Comparison of ENCODE assay signal across 13 cellular contexts in genomic region chr3:4827767-4828166, GRCh38.
DNase-seq lines count a peak whose midpoint lies in the region; ATAC-seq and TF ChIP-seq lines count a peak whose summit lies in the region.
"Had no signal": no experiment of that assay in that cellular context is flagged by ENCODE, and none has a peak within 500 bp of the region (broad histone marks: within the 10 kb centered on the region; RNA-seq: fewer than 3 reads in every experiment).

No MANE protein-coding gene starts in this region.

- peaks cover 2 to 4% of the 10 kb centered on the region in 2 donors for H3K9me3 Mint-ChIP-seq in activated T-cell treated with anti-CD3 and anti-CD28 coated beads, Interleukin-2, amount 50 U/mL, for 72 hours
- no peaks in the 10 kb centered on the region for H3K9me3 Mint-ChIP-seq in activated T-cell treated with anti-CD3 and anti-CD28 coated beads, Interleukin-2, amount 50 U/mL, for 4 hours
- H3K9me3 Mint-ChIP-seq in activated CD4-positive, alpha-beta memory T cell treated with anti-CD3 and anti-CD28 coated beads for 36 hours = no peaks in the 10 kb centered on the region

- no peak overlapping the region for H3K9ac ChIP-seq in subcutaneous abdominal adipose tissue (ENCODE audit: low read length in 5 of 5)

- no peak for TF ChIP-seq POLR2A in gastroesophageal sphincter (IDR thresholded peaks at IDR 0.05)

- H3K4me3 ChIP-seq in gastroesophageal sphincter = no peak overlapping the region
- H3K4me3 ChIP-seq in subcutaneous abdominal adipose tissue (ENCODE audit: low read depth in 1 of 5, low read length in 5 of 5) = no peak overlapping the region
- H3K4me3 ChIP-seq: adrenal gland, HAP-1 had no signal

- peaks cover 100% of the 10 kb centered on the region for H3K4me1 Mint-ChIP-seq in activated T-cell treated with anti-CD3 and anti-CD28 coated beads, Interleukin-2, amount 50 U/mL, for 72 hours (ENCODE audit: low read depth)
- peaks cover 92% of the 10 kb centered on the region for H3K4me1 Mint-ChIP-seq in activated T-cell treated with anti-CD3 and anti-CD28 coated beads, Interleukin-2, amount 50 U/mL, for 4 hours (ENCODE audit: low read depth)
- H3K4me1 Mint-ChIP-seq in activated CD4-positive, alpha-beta memory T cell treated with anti-CD3 and anti-CD28 coated beads for 36 hours (ENCODE audit: low read depth) = peaks cover 92% of the 10 kb centered on the region

- H3K36me3 ChIP-seq in gastroesophageal sphincter (peaks cover 0 to 39% of the 10 kb centered on the region in 2 donors), subcutaneous abdominal adipose tissue (ENCODE audit: control insufficient read depth in 5 of 5, insufficient read depth in 5 of 5, low read length in 5 of 5) (peaks cover 0 to 3% (median 0%) of the 10 kb centered on the region in 5 donors)
- H3K36me3 ChIP-seq: adrenal gland, HAP-1, WERI-Rb-1 had no signal

- H3K27me3 ChIP-seq in gastroesophageal sphincter = no peaks in the 10 kb centered on the region
- H3K27me3 ChIP-seq in subcutaneous abdominal adipose tissue (ENCODE audit: control insufficient read depth in 5 of 5, insufficient read depth in 4 of 5, low read length in 5 of 5) = no peaks in the 10 kb centered on the region
- H3K27me3 ChIP-seq: adrenal gland had no signal

- peak overlapping the region; percentile 25 to 84 (median 74) for H3K27ac ChIP-seq in gastroesophageal sphincter
- peak overlapping the region; percentile 13 for H3K27ac ChIP-seq in subcutaneous abdominal adipose tissue (ENCODE audit: low read depth, low read length)
- H3K27ac ChIP-seq: WERI-Rb-1 had no signal

- H3K4me3 Mint-ChIP-seq in activated T-cell treated with anti-CD3 and anti-CD28 coated beads, Interleukin-2, amount 50 U/mL, for 72 hours = peak overlapping the region; percentile 27 to 87
- H3K4me3 Mint-ChIP-seq in activated T-cell treated with anti-CD3 and anti-CD28 coated beads, Interleukin-2, amount 50 U/mL, for 4 hours = no peak overlapping the region
- H3K4me3 Mint-ChIP-seq in activated CD4-positive, alpha-beta memory T cell treated with anti-CD3 and anti-CD28 coated beads for 36 hours = no peak overlapping the region

- POLR2A ChIA-PET in activated CD4-positive, alpha-beta memory T cell treated with anti-CD3 and anti-CD28 coated beads for 36 hours (lab: Charles Lee) = interaction anchor here (0.9 to 8.7 kb wide), 3 partner anchors 14 to 150 kb away, joined by 4 to 83 read pairs (median 9); partner anchors contain the start of gene BHLHE40

- no peaks in the 10 kb centered on the region for H3K27me3 Mint-ChIP-seq in activated T-cell treated with anti-CD3 and anti-CD28 coated beads, Interleukin-2, amount 50 U/mL, for 72 hours (ENCODE audit: low read depth)
- H3K27me3 Mint-ChIP-seq in activated T-cell treated with anti-CD3 and anti-CD28 coated beads, Interleukin-2, amount 50 U/mL, for 4 hours (ENCODE audit: low read depth) = no peaks in the 10 kb centered on the region
- no peaks in the 10 kb centered on the region for H3K27me3 Mint-ChIP-seq in activated CD4-positive, alpha-beta memory T cell treated with anti-CD3 and anti-CD28 coated beads for 36 hours

- no peak for TF ChIP-seq EP300 in gastroesophageal sphincter (IDR thresholded peaks at IDR 0.05)

- peaks cover 38 to 52% of the 10 kb centered on the region in 2 donors for H3K36me3 Mint-ChIP-seq in activated T-cell treated with anti-CD3 and anti-CD28 coated beads, Interleukin-2, amount 50 U/mL, for 72 hours (ENCODE audit: insufficient read depth in 2 of 2)
- peaks cover 33% of the 10 kb centered on the region for H3K36me3 Mint-ChIP-seq in activated T-cell treated with anti-CD3 and anti-CD28 coated beads, Interleukin-2, amount 50 U/mL, for 4 hours (ENCODE audit: insufficient read depth)
- H3K36me3 Mint-ChIP-seq in activated CD4-positive, alpha-beta memory T cell treated with anti-CD3 and anti-CD28 coated beads for 36 hours = peaks cover 38% of the 10 kb centered on the region

- TF ChIP-seq CTCF in gastroesophageal sphincter (IDR thresholded peaks at IDR 0.05) = no peak

- intact Hi-C loops in activated CD4-positive, alpha-beta memory T cell treated with anti-CD3 and anti-CD28 coated beads for 36 hours (cut with micrococcal nuclease) = loop anchor here (10.0 kb wide), 1 partner anchor 507 kb away; no protein-coding TSS in a partner anchor

- CTCF ChIA-PET in activated CD4-positive, alpha-beta memory T cell treated with anti-CD3 and anti-CD28 coated beads for 36 hours (lab: Charles Lee) = interaction anchor here (1.2 to 4.1 kb wide), 4 partner anchors 21 to 150 kb away, joined by 3 to 39 read pairs (median 5); partner anchors contain the start of gene BHLHE40

- ATAC-seq in activated T-cell treated with anti-CD3 and anti-CD28 coated beads, Interleukin-2, amount 50 U/mL, for 72 hours (replicated peaks in 1 of 2) = no peak
- ATAC-seq in activated T-cell treated with anti-CD3 and anti-CD28 coated beads, Interleukin-2, amount 50 U/mL, for 4 hours = no peak
- ATAC-seq in gastroesophageal sphincter (no peak), HG02571 (IDR thresholded peaks at IDR 0.05; ENCODE audit: unreplicated experiment) (no peak), GM21515 (IDR thresholded peaks at IDR 0.05; ENCODE audit: unreplicated experiment) (no peak), HG02759 (IDR thresholded peaks at IDR 0.05; ENCODE audit: unreplicated experiment) (no peak)

- H3K27ac Mint-ChIP-seq in activated T-cell treated with anti-CD3 and anti-CD28 coated beads, Interleukin-2, amount 50 U/mL, for 72 hours = peak overlapping the region; percentile 78
- peak overlapping the region; percentile 95 for H3K27ac Mint-ChIP-seq in activated CD4-positive, alpha-beta memory T cell treated with anti-CD3 and anti-CD28 coated beads for 36 hours
- H3K27ac Mint-ChIP-seq: progenitor cell of endocrine pancreas had no signal

- H3K9me3 ChIP-seq in gastroesophageal sphincter (no peaks in the 10 kb centered on the region), subcutaneous abdominal adipose tissue (ENCODE audit: control insufficient read depth in 5 of 5, low read length in 5 of 5) (no peaks in the 10 kb centered on the region)
- H3K9me3 ChIP-seq: adrenal gland, HAP-1 had no signal

- DNase-seq in activated T-cell treated with anti-CD3 and anti-CD28 coated beads, Interleukin-2, amount 50 U/mL, for 72 hours = no peak
- DNase-seq in activated T-cell treated with anti-CD3 and anti-CD28 coated beads, Interleukin-2, amount 50 U/mL, for 4 hours = no peak
- DNase-seq in activated CD4-positive, alpha-beta memory T cell treated with anti-CD3 and anti-CD28 coated beads for 36 hours = no peak
- DNase-seq: NCI-H1694, WERI-Rb-1 had no signal

- H3K4me1 ChIP-seq in gastroesophageal sphincter (peaks cover 0 to 80% (median 42%) of the 10 kb centered on the region in 3 donors), subcutaneous abdominal adipose tissue (ENCODE audit: control insufficient read depth in 5 of 5, insufficient read depth in 5 of 5, low read length in 5 of 5) (peaks cover 0 to 40% (median 18%) of the 10 kb centered on the region in 5 donors)
- H3K4me1 ChIP-seq: HAP-1 had no signal

- WGBS in gastroesophageal sphincter (ENCODE audit: low coverage in 1 of 2), 2 donors = 73 to 75% methylated on average over 7 of the region's 8 CpGs

Comparison
In these comparisons a context has a peak if more than half of its experiments do, and no peak if none do; other contexts are left out.
1. H3K4me3 Mint-ChIP-seq: peak in activated T-cell treated with anti-CD3 and anti-CD28 coated beads, Interleukin-2, amount 50 U/mL, for 72 hours (2 of 2); none in activated T-cell treated with anti-CD3 and anti-CD28 coated beads, Interleukin-2, amount 50 U/mL, for 4 hours (single experiment) and activated CD4-positive, alpha-beta memory T cell treated with anti-CD3 and anti-CD28 coated beads for 36 hours (single experiment).